ENCODE assay signal across 8 cellular contexts in the genomic region with DNA sequence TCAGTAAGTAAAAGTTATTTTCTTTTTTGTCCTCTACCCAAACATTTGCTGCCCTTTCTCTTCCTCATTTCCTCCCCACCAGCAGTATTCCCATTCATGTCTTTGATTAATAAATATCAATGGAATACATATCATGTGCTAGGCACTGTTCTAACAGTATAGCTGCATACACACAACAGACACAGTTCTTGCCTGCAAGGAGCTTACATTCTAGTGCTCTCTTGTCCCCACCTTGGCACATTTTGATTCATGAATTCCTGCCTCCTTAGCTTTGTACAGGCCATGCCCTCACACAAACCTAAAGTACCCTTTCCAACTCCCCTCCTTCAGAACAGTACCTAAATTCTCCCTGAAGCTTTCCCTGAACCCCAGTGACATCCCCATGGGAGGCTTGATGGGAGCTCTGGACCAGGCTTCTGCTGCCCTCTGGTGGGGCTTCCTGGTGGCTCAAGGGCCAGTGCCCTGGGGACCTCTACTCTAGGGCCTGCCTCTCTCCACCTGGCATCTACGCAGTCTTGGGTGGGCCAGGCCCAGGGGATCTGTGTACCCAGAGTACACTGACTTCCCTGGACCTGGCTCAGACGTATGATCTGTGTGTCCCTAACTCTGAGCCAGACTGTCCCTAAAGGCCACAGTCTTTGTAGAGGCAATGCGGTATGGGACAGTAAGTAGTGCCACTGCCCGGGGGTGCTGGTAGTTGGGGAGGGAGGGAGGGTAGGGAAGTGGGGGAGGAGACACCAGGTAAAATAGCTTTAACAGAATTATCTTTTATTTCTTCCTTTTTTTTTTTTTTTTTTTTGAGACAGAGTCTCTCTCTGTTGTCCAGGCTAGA. TPM values are rescaled to one million over a fixed set of nuclear protein-coding genes. Genes with fewer than 3 reads are reported as not detected.
DNase-seq lines count a peak whose midpoint lies in the region; ATAC-seq and TF ChIP-seq lines count a peak whose summit lies in the region.

No MANE protein-coding gene starts in this region.

- DNase-seq in DND-41, result peak; percentile 55
- peak; percentile 47 for DNase-seq in LHCN-M2 (ENCODE audit: low read depth)
- DNase-seq in T-helper 17 cell, result peak in 2 of 3 donors; percentile 16 to 28
- peak; percentile 10 for DNase-seq in central memory CD4-positive, alpha-beta T cell
- peak; percentile 42 to 83 for DNase-seq in left lung
- DNase-seq in stimulated activated CD8-positive, alpha-beta memory T cell treated with anti-CD3 and anti-CD28 coated beads, Interleukin-7, amount 100 ng/mL, for 24 hours (ENCODE audit: low read depth), result peak; percentile 29

- H4K20me1 ChIP-seq in DND-41 (ENCODE audit: insufficient read depth, low read length), result no peaks in the 10 kb centered on the region

- H3K79me2 ChIP-seq in DND-41 (ENCODE audit: insufficient read depth, low read length), result no peaks in the 10 kb centered on the region

- H3K27ac Mint-ChIP-seq in T-helper 17 cell, result no peak overlapping the region

- intact Hi-C loops in left lung (cut with DNase I), result loop anchor here in 1 of 2 donors (5.0 kb wide), 1 partner anchor 116 kb away; no protein-coding TSS in a partner anchor

- no peak overlapping the region for H3K4me3 Mint-ChIP-seq in T-helper 17 cell

- no peak overlapping the region for H2AFZ ChIP-seq in DND-41 (ENCODE audit: low read depth, low read length)

- H3K27ac ChIP-seq in DND-41 (ENCODE audit: low read length) (no peak overlapping the region), left lung (no peak overlapping the region)

- H3K9me3 ChIP-seq in DND-41 (ENCODE audit: insufficient read depth, low read length, severe bottlenecking) (no peaks in the 10 kb centered on the region), T-helper 17 cell (ENCODE audit: control insufficient read depth, low read length, poor library complexity, severe bottlenecking) (no peaks in the 10 kb centered on the region), left lung (no peaks in the 10 kb centered on the region)

- H3K4me3 ChIP-seq in DND-41 (ENCODE audit: low read depth in 1 of 2, low read length in 2 of 2), result no peak overlapping the region
- no peak overlapping the region for H3K4me3 ChIP-seq in left lung

- no peaks in the 10 kb centered on the region for H3K36me3 Mint-ChIP-seq in T-helper 17 cell (ENCODE audit: low read depth)

- H3K36me3 ChIP-seq in DND-41 (ENCODE audit: insufficient read depth, low read length) (no peaks in the 10 kb centered on the region), left lung (no peaks in the 10 kb centered on the region)

- peaks cover 2% of the 10 kb centered on the region for H3K4me1 Mint-ChIP-seq in T-helper 17 cell

- H3K4me1 ChIP-seq in DND-41 (ENCODE audit: insufficient read depth, low read length), result no peaks in the 10 kb centered on the region
- no peaks in the 10 kb centered on the region for H3K4me1 ChIP-seq in left lung

- no peak overlapping the region for H3K9ac ChIP-seq in DND-41 (ENCODE audit: low read depth, low read length)

- TF ChIP-seq CTCF in DND-41 (IDR thresholded peaks at IDR 0.05; ENCODE audit: borderline replicate concordance, extremely low read depth, low read length, poor library complexity, severe bottlenecking), result peak; percentile 78
- peak; percentile 73 for TF ChIP-seq CTCF in left lung (IDR thresholded peaks at IDR 0.05)

- no peak overlapping the region for H3K4me2 ChIP-seq in DND-41 (ENCODE audit: insufficient read depth, low read length)

- ATAC-seq in DND-41 (ENCODE audit: insufficient read depth, low read depth) (peak; percentile 93), GM19452 (IDR thresholded peaks at IDR 0.05; ENCODE audit: unreplicated experiment) (peak; percentile 75), T-helper 17 cell (peak; percentile 70), left lung (peak; percentile 99), HG03045 (IDR thresholded peaks at IDR 0.05; ENCODE audit: unreplicated experiment) (no peak)

- H3K27me3 ChIP-seq in DND-41 (ENCODE audit: insufficient read depth, low read length, poor library complexity), result no peaks in the 10 kb centered on the region
- H3K27me3 ChIP-seq in left lung, result no peaks in the 10 kb centered on the region

- H3K27me3 Mint-ChIP-seq in T-helper 17 cell, result peaks cover 4% of the 10 kb centered on the region

RNA-seq across cellular contexts. Expression of a gene that starts 14.1 kb away (rescaled TPM):
- 674 and 904 TPM in 2 replicates for total RNA-seq in LHCN-M2 (2014; rRNA removed)
- polyA plus RNA-seq in LHCN-M2 (2012), result 1,432 TPM
- total RNA-seq in T-helper 17 cell, result 1,000 to 10,000 TPM; 1,528 to 1,561 TPM
- 100 to 1,000 TPM; 748 to 786 TPM for total RNA-seq in left lung

RNA-seq across cellular contexts. Expression of a gene that starts 49.2 kb away (rescaled TPM):
- 0.13 and 0.29 TPM in 2 replicates for total RNA-seq in LHCN-M2 (2014; rRNA removed)
- polyA plus RNA-seq in LHCN-M2 (2012), result 1.5 TPM
- total RNA-seq in T-helper 17 cell, result 10 to 100 TPM in 1 of 2 donors, 1 to 10 TPM in 1; 5.3 to 10.9 TPM
- total RNA-seq in left lung, result 10 to 100 TPM; 28.6 to 29.0 TPM

Comparison
In these comparisons a context has a peak if more than half of its experiments do, and no peak if none do; other contexts are left out.
1. DNase-seq: peak in every context shown above with its lines; median percentile 62 in left lung; 55 in DND-41; 47 in LHCN-M2; 29 in stimulated activated CD8-positive, alpha-beta memory T cell treated with anti-CD3 and anti-CD28 coated beads, Interleukin-7, amount 100 ng/mL, for 24 hours; 22 in T-helper 17 cell; 10 in central memory CD4-positive, alpha-beta T cell.